19 cellular contexts compared by ENCODE assay signal in genomic region chr3:136173939-136174338, GRCh38.
"Had no signal": no experiment of that assay in that cellular context is flagged by ENCODE, and none has a peak within 500 bp of the region (broad histone marks: within the 10 kb centered on the region; RNA-seq: fewer than 3 reads in every experiment).

No MANE protein-coding gene starts in this region.

- H3K9me3 Mint-ChIP-seq: activated naive CD8-positive, alpha-beta T cell treated with anti-CD3 and anti-CD28 coated beads, Interleukin-2, amount 10 ng/mL, durations not matched to agents 7 days and 5 days; activated T-helper 17 cell treated with anti-CD3 and anti-CD28 coated beads, Interleukin-2, amount 50 U/mL, for 72 hours; natural killer cell treated with Interleukin-12 subunit alpha and Interleukin-12 subunit beta and Interleukin-15 and Interleukin-18, amount 100 ng/mL, for 72 hours; stimulated activated memory B cell treated with anti-CD40 and anti-IgM and Interleukin-4, amounts not matched to agents 10 μg/mL and 1 μg/mL and 100 μg/mL, for 72 hours had no signal

- ATAC-seq: activated CD8-positive, alpha-beta T cell treated with anti-CD3 and anti-CD28 coated beads, Interleukin-2, amount 10 ng/mL, durations not matched to agents 7 days and 5 days; activated T-helper 17 cell treated with anti-CD3 and anti-CD28 coated beads, Interleukin-2, amount 50 U/mL, for 72 hours; natural killer cell treated with Interleukin-12 subunit alpha and Interleukin-12 subunit beta and Interleukin-15 and Interleukin-18, amount 100 ng/mL, for 72 hours; right lobe of liver; stimulated activated memory B cell treated with anti-CD40 and anti-IgM and Interleukin-4, amounts not matched to agents 10 μg/mL and 1 μg/mL and 100 μg/mL, for 72 hours had no signal

- H3K36me3 ChIP-seq: right lobe of liver, transverse colon, uterus, WERI-Rb-1 had no signal

- H3K4me3 ChIP-seq: coronary artery, right lobe of liver, skin epidermis, transverse colon, uterus had no signal

- H3K4me3 Mint-ChIP-seq: activated CD8-positive, alpha-beta T cell treated with anti-CD3 and anti-CD28 coated beads, Interleukin-2, amount 10 ng/mL, durations not matched to agents 7 days and 5 days; activated naive CD8-positive, alpha-beta T cell treated with anti-CD3 and anti-CD28 coated beads, Interleukin-2, amount 10 ng/mL, durations not matched to agents 7 days and 5 days; activated T-helper 17 cell treated with anti-CD3 and anti-CD28 coated beads, Interleukin-2, amount 50 U/mL, for 72 hours; natural killer cell treated with Interleukin-12 subunit alpha and Interleukin-12 subunit beta and Interleukin-15 and Interleukin-18, amount 100 ng/mL, for 72 hours; stimulated activated memory B cell treated with anti-CD40 and anti-IgM and Interleukin-4, amounts not matched to agents 10 μg/mL and 1 μg/mL and 100 μg/mL, for 72 hours had no signal

- H3K4me1 ChIP-seq: uterus had no signal

- H3K9me3 ChIP-seq: right lobe of liver, transverse colon, uterus had no signal

- H3K27ac ChIP-seq: coronary artery, right lobe of liver, skin epidermis, transverse colon, uterus, WERI-Rb-1 had no signal

- H3K27me3 Mint-ChIP-seq: activated naive CD8-positive, alpha-beta T cell treated with anti-CD3 and anti-CD28 coated beads, Interleukin-2, amount 10 ng/mL, durations not matched to agents 7 days and 5 days; activated T-helper 17 cell treated with anti-CD3 and anti-CD28 coated beads, Interleukin-2, amount 50 U/mL, for 72 hours; natural killer cell treated with Interleukin-12 subunit alpha and Interleukin-12 subunit beta and Interleukin-15 and Interleukin-18, amount 100 ng/mL, for 72 hours; stimulated activated memory B cell treated with anti-CD40 and anti-IgM and Interleukin-4, amounts not matched to agents 10 μg/mL and 1 μg/mL and 100 μg/mL, for 72 hours had no signal

- H3K27me3 ChIP-seq: right lobe of liver, transverse colon, uterus had no signal

- H3K27ac Mint-ChIP-seq: activated CD8-positive, alpha-beta T cell treated with anti-CD3 and anti-CD28 coated beads, Interleukin-2, amount 10 ng/mL, durations not matched to agents 7 days and 5 days; activated naive CD8-positive, alpha-beta T cell treated with anti-CD3 and anti-CD28 coated beads, Interleukin-2, amount 10 ng/mL, durations not matched to agents 7 days and 5 days; activated T-helper 17 cell treated with anti-CD3 and anti-CD28 coated beads, Interleukin-2, amount 50 U/mL, for 72 hours; natural killer cell treated with Interleukin-12 subunit alpha and Interleukin-12 subunit beta and Interleukin-15 and Interleukin-18, amount 100 ng/mL, for 72 hours; stimulated activated memory B cell treated with anti-CD40 and anti-IgM and Interleukin-4, amounts not matched to agents 10 μg/mL and 1 μg/mL and 100 μg/mL, for 72 hours had no signal

- DNase-seq: activated CD4-positive, alpha-beta T cell treated with anti-CD3 and anti-CD28 coated beads for 1 hour; activated CD4-positive, alpha-beta T cell treated with anti-CD3 and anti-CD28 coated beads, Interleukin-2, amount 50 U/mL, for 1 hour; activated CD8-positive, alpha-beta T cell treated with anti-CD3 and anti-CD28 coated beads, Interleukin-2, amount 10 ng/mL, durations not matched to agents 7 days and 5 days; activated naive CD8-positive, alpha-beta T cell treated with anti-CD3 and anti-CD28 coated beads, Interleukin-2, amount 10 ng/mL, durations not matched to agents 7 days and 5 days; activated T-cell treated with anti-CD3 and anti-CD28 coated beads, Interleukin-2, amount 50 U/mL, for 1 hour; amygdala; cerebellar nuclear complex; midbrain; posterior cingulate gyrus; right lobe of liver; stimulated activated CD4-positive, alpha-beta T cell treated with anti-CD3 and anti-CD28 coated beads, Interleukin-2, amount 100 ng/mL, for 24 hours; transverse colon; uterus; WERI-Rb-1 had no signal

- H3K36me3 Mint-ChIP-seq: natural killer cell treated with Interleukin-12 subunit alpha and Interleukin-12 subunit beta and Interleukin-15 and Interleukin-18, amount 100 ng/mL, for 72 hours; stimulated activated memory B cell treated with anti-CD40 and anti-IgM and Interleukin-4, amounts not matched to agents 10 μg/mL and 1 μg/mL and 100 μg/mL, for 72 hours had no signal
